11 cellular contexts compared by ENCODE assay signal in genomic region chr17:15780188-15780587, GRCh38. TPM values are rescaled to one million over a fixed set of nuclear protein-coding genes. Genes with fewer than 3 reads are reported as not detected.
"Had no signal": no experiment of that assay in that cellular context is flagged by ENCODE, and none has a peak within 500 bp of the region (broad histone marks: within the 10 kb centered on the region; RNA-seq: fewer than 3 reads in every experiment).

No MANE protein-coding gene starts in this region.

- H3K4me3 ChIP-seq: GM23248, HAP-1, K562 had no signal

- H3K27ac ChIP-seq: GM23248, HL-60 had no signal

- H2AFZ ChIP-seq: GM23248 had no signal

- H3K4me1 ChIP-seq: HAP-1 had no signal

- H3K9me3 ChIP-seq: HAP-1 had no signal

- DNase-seq: GM23248, GOT3, H7, KG1 had no signal

- FAIRE-seq: HepG2, K562 had no signal

- H3K36me3 ChIP-seq: HAP-1 had no signal

- H3K9ac ChIP-seq: GM23248 had no signal

- ATAC-seq: HCT116, HepG2, K562 had no signal

RNA-seq across cellular contexts. Expression of gene TBC1D26, which starts 48.1 kb away (rescaled TPM):
- total RNA-seq: GM23248, H4, HepG2, HT1080, K562 had no signal
- polyA plus RNA-seq: GM23248 had no signal
